In genomic region chr11:11847082-11847481, GRCh38 we compare ENCODE assay signal across 23 cellular contexts. TPM values are rescaled to one million over a fixed set of nuclear protein-coding genes. Genes with fewer than 3 reads are reported as not detected.
DNase-seq lines count a peak whose midpoint lies in the region; ATAC-seq and TF ChIP-seq lines count a peak whose summit lies in the region.
"Had no signal": no experiment of that assay in that cellular context is flagged by ENCODE, and none has a peak within 500 bp of the region (broad histone marks: within the 10 kb centered on the region; RNA-seq: fewer than 3 reads in every experiment).

No MANE protein-coding gene starts in this region.

- no CpG with 5 or more reads among the region's 2 CpGs for WGBS in IMR-90 (ENCODE audit: extremely low coverage in 2 of 2, insufficient read length in 1 of 2), 2 experiments
- 90 to 92% methylated on average over 2 of the region's 2 CpGs for WGBS in sigmoid colon, 2 donors

- no peak overlapping the region for H3K4ac ChIP-seq in IMR-90 (ENCODE audit: low read depth, low read length)

- no peak overlapping the region for H3K14ac ChIP-seq in IMR-90 (replicated peaks; ENCODE audit: low read depth, low read length)

- no peak for TF ChIP-seq CTCF in left ventricle myocardium inferior (IDR thresholded peaks at IDR 0.05; ENCODE audit: borderline replicate concordance)
- TF ChIP-seq CTCF in IMR-90 (conservative IDR thresholded peaks at IDR 0.05; ENCODE audit: low read depth, low read length), result no peak
- no peak for TF ChIP-seq CTCF in gastrocnemius medialis (IDR thresholded peaks at IDR 0.05 in 4 of 5, conservative IDR thresholded peaks at IDR 0.05 in 1 of 5)
- no peak for TF ChIP-seq CTCF in sigmoid colon (IDR thresholded peaks at IDR 0.05)

- TF ChIP-seq POLR2A in IMR-90 (IDR thresholded peaks at IDR 0.05; ENCODE audit: low read depth, low read length) (no peak), gastrocnemius medialis (IDR thresholded peaks at IDR 0.05) (no peak), sigmoid colon (IDR thresholded peaks at IDR 0.05) (no peak)

- peaks cover 17% of the 10 kb centered on the region for H3K9me1 ChIP-seq in IMR-90 (ENCODE audit: insufficient read depth, low read length)

- H4K8ac ChIP-seq in IMR-90 (ENCODE audit: low read depth in 2 of 2, low read length in 2 of 2), result no peak overlapping the region

- H3K4me1 ChIP-seq in left ventricle myocardium inferior, result peaks cover 97% of the 10 kb centered on the region
- peaks cover 13% of the 10 kb centered on the region for H3K4me1 ChIP-seq in IMR-90 (ENCODE audit: control insufficient read depth, insufficient read depth, low read length)
- H3K4me1 ChIP-seq in endocrine pancreas (ENCODE audit: control insufficient read depth, insufficient read depth, low read length), result peaks cover 52% of the 10 kb centered on the region
- H3K4me1 ChIP-seq in gastrocnemius medialis, result peaks cover 77 to 83% of the 10 kb centered on the region in 2 donors
- H3K4me1 ChIP-seq in sigmoid colon, result peaks cover 0 to 83% (median 76%) of the 10 kb centered on the region in 4 donors
- peaks cover 21% of the 10 kb centered on the region for H3K4me1 ChIP-seq in SJCRH30

- no peak for TF ChIP-seq EP300 in sigmoid colon (IDR thresholded peaks at IDR 0.05)

- ATAC-seq in IMR-90 (ENCODE audit: low read depth), result no peak
- no peak for ATAC-seq in gastrocnemius medialis
- ATAC-seq: CD8-positive, alpha-beta T cell; effector memory CD8-positive, alpha-beta T cell had no signal

- H2AK5ac ChIP-seq in IMR-90 (ENCODE audit: low read depth, low read length), result no peak overlapping the region

- H3K9ac ChIP-seq in IMR-90 (ENCODE audit: low read depth, low read length), result no peak overlapping the region
- H3K9ac ChIP-seq in endocrine pancreas (ENCODE audit: control insufficient read depth, insufficient read depth, low read length), result no peak overlapping the region
- H3K9ac ChIP-seq: neural progenitor cell, SK-N-SH had no signal

- H3K27me3 ChIP-seq in left ventricle myocardium inferior (ENCODE audit: low read depth) (no peaks in the 10 kb centered on the region), IMR-90 (ENCODE audit: control insufficient read depth, insufficient read depth, low read length) (no peaks in the 10 kb centered on the region), endocrine pancreas (ENCODE audit: control insufficient read depth, insufficient read depth, low read length) (no peaks in the 10 kb centered on the region), gastrocnemius medialis (no peaks in the 10 kb centered on the region), sigmoid colon (no peaks in the 10 kb centered on the region), SJCRH30 (no peaks in the 10 kb centered on the region)
- H3K27me3 ChIP-seq: esophagus squamous epithelium, neural progenitor cell, upper lobe of left lung had no signal

- POLR2A ChIA-PET in IMR-90 (lab: Charles Lee; ENCODE audit: unreplicated experiment), result no interaction called here

- H4K5ac ChIP-seq in IMR-90 (ENCODE audit: low read depth, low read length), result no peak overlapping the region

- CTCF ChIA-PET in IMR-90 (lab: Yijun Ruan, JAX), result no interaction called here

- H2AFZ ChIP-seq in IMR-90 (replicated peaks; ENCODE audit: low read length, poor library complexity), result no peak overlapping the region
- H2AFZ ChIP-seq: neural progenitor cell had no signal

- DNase-seq in left ventricle myocardium inferior (no peak), cardiac septum (ENCODE audit: low spot score) (no peak), IMR-90 (no peak), gastrocnemius medialis (no peak), DMS 273 (lab: John Stamatoyannopoulos, UW; ENCODE audit: unreplicated experiment) (no peak), sigmoid colon (no peak), SJCRH30 (no peak)
- DNase-seq: activated CD4-positive, alpha-beta T cell treated with anti-CD3 and anti-CD28 coated beads for 4 hours; activated effector memory CD4-positive, alpha-beta T cell treated with anti-CD3 and anti-CD28 coated beads, Interleukin-2, amount 50 U/mL, for 16 hours; amniotic stem cell; CD8-positive, alpha-beta T cell; effector memory CD8-positive, alpha-beta T cell; esophagus squamous epithelium; hippocampal formation; NCI-H2107; NCI-H526; posterior cingulate gyrus; SK-N-SH; upper lobe of left lung had no signal

- no peak overlapping the region for H2BK5ac ChIP-seq in IMR-90 (ENCODE audit: low read depth, low read length, poor library complexity, severe bottlenecking)

- TF ChIP-seq RAD21 in IMR-90 (IDR thresholded peaks at IDR 0.05; ENCODE audit: low read length), result no peak

- no peak overlapping the region for H3K18ac ChIP-seq in IMR-90 (ENCODE audit: low read depth, low read length)

- peaks cover 73% of the 10 kb centered on the region for H4K20me1 ChIP-seq in IMR-90 (ENCODE audit: insufficient read depth, low read length)

- intact Hi-C loops in left ventricle myocardium inferior (cut with micrococcal nuclease), result no loop called here
- intact Hi-C loops in cardiac septum (cut with DNase I), result no loop called here
- intact Hi-C loops in IMR-90 (cut with micrococcal nuclease), result loop anchor here (5.0 kb wide), 1 partner anchor 435 kb away; no protein-coding TSS in a partner anchor
- intact Hi-C loops in gastrocnemius medialis (cut with DNase I; ENCODE audit: low total_unique reads), result loop anchor here (10.0 kb wide), 1 partner anchor 992 kb away; the partner anchor contains the start of gene ZBED5
- intact Hi-C loops in sigmoid colon (cut with DNase I), result no loop called here

- H3K4me3 ChIP-seq in left ventricle myocardium inferior, result no peak overlapping the region
- H3K4me3 ChIP-seq in IMR-90 (ENCODE audit: insufficient read depth, low read depth, low read length), result no peak overlapping the region
- H3K4me3 ChIP-seq in endocrine pancreas (ENCODE audit: control insufficient read depth, insufficient read depth, low read length), result peak overlapping the region; percentile 33
- peak overlapping the region in 1 of 4 donors; percentile 3 for H3K4me3 ChIP-seq in gastrocnemius medialis
- H3K4me3 ChIP-seq in sigmoid colon, result no peak overlapping the region
- H3K4me3 ChIP-seq in SJCRH30, result no peak overlapping the region
- H3K4me3 ChIP-seq: coronary artery, esophagus squamous epithelium, neural progenitor cell, upper lobe of left lung had no signal

- in situ Hi-C loops in IMR-90 (cut with MboI; ENCODE audit: low sequenced_read_pairs) (no loop called here), gastrocnemius medialis (cut with MboI; ENCODE audit: low sequenced_read_pairs in 4 of 4) (no loop called here)

- no peaks in the 10 kb centered on the region for H3K36me3 ChIP-seq in left ventricle myocardium inferior
- no peaks in the 10 kb centered on the region for H3K36me3 ChIP-seq in IMR-90 (ENCODE audit: control insufficient read depth, insufficient read depth, low read length)
- H3K36me3 ChIP-seq in endocrine pancreas (ENCODE audit: control insufficient read depth, insufficient read depth, low read length), result no peaks in the 10 kb centered on the region
- H3K36me3 ChIP-seq in gastrocnemius medialis, result no peaks in the 10 kb centered on the region
- H3K36me3 ChIP-seq in sigmoid colon, result no peaks in the 10 kb centered on the region
- no peaks in the 10 kb centered on the region; the same call in 1 of the 2 replicates for H3K36me3 ChIP-seq in SJCRH30
- H3K36me3 ChIP-seq: esophagus squamous epithelium, neural progenitor cell, upper lobe of left lung had no signal

- no peak overlapping the region for H3K23ac ChIP-seq in IMR-90 (ENCODE audit: low read depth, low read length)

- 0 out of 2 replicates have a peak overlapping the region, but pooled peaks have one; percentile 10 for H3K4me2 ChIP-seq in IMR-90 (ENCODE audit: low read depth, low read length)
- H3K4me2 ChIP-seq: neural progenitor cell had no signal

- H2BK120ac ChIP-seq in IMR-90 (ENCODE audit: low read depth, low read length), result no peak overlapping the region

- H3K56ac ChIP-seq in IMR-90 (ENCODE audit: extremely low read depth, insufficient read depth, low read length), result no peak overlapping the region

- H2BK15ac ChIP-seq in IMR-90 (ENCODE audit: low read depth, low read length), result no peak overlapping the region

- no peak overlapping the region for H4K91ac ChIP-seq in IMR-90 (ENCODE audit: insufficient read depth, low read depth, low read length)

- dilution Hi-C loops in IMR-90 (cut with HindIII; ENCODE audit: low sequenced_read_pairs, unreplicated experiment), result no loop called here

- H3K79me1 ChIP-seq in IMR-90 (ENCODE audit: low read depth in 1 of 2, low read length in 2 of 2), result peaks cover 4 to 47% of the 10 kb centered on the region in 2 experiments; a peak in 3 of 4 replicates

- H3K27ac ChIP-seq in left ventricle myocardium inferior (replicated peaks), result peak overlapping the region; percentile 98
- H3K27ac ChIP-seq in IMR-90 (ENCODE audit: insufficient read depth, low read length), result no peak overlapping the region
- H3K27ac ChIP-seq in gastrocnemius medialis, result peak overlapping the region; percentile 99 to 100 (median 99)
- peak overlapping the region in 2 of 4 donors; percentile 8 to 94 for H3K27ac ChIP-seq in sigmoid colon
- no peak overlapping the region for H3K27ac ChIP-seq in SJCRH30
- H3K27ac ChIP-seq: neural progenitor cell, RWPE1 had no signal

- H3K9me3 ChIP-seq in left ventricle myocardium inferior (replicated peaks) (no peaks in the 10 kb centered on the region), IMR-90 (ENCODE audit: control insufficient read depth, insufficient read depth, low read length) (no peaks in the 10 kb centered on the region), endocrine pancreas (ENCODE audit: control insufficient read depth, low read length) (no peaks in the 10 kb centered on the region), gastrocnemius medialis (no peaks in the 10 kb centered on the region), sigmoid colon (no peaks in the 10 kb centered on the region), SJCRH30 (replicated peaks) (no peaks in the 10 kb centered on the region)
- H3K9me3 ChIP-seq: esophagus squamous epithelium, SK-N-SH, upper lobe of left lung had no signal

- no TSS peak for BruUV-seq in IMR-90 (replicated peaks; lab: Mats Ljungman, UMichigan)

- no peak overlapping the region for H2BK20ac ChIP-seq in IMR-90 (ENCODE audit: low read depth, low read length)

- H2AK9ac ChIP-seq in IMR-90 (replicated peaks; ENCODE audit: low read depth, low read length, poor library complexity), result no peak overlapping the region

TF ChIP-seq in IMR-90, 13 proteins besides CTCF, POLR2A, EP300 and RAD21 (continues in another document):
- TF ChIP-seq FOS (IDR thresholded peaks at IDR 0.05; ENCODE audit: low read depth, low read length), result no peak

RNA-seq across cellular contexts. Expression of gene USP47, which starts 5.3 kb away (rescaled TPM):
- 53.7 TPM for total RNA-seq in left ventricle myocardium inferior
- 61.6 TPM for total RNA-seq in cardiac septum
- 110 and 117 TPM in 2 replicates for total RNA-seq in IMR-90 (2012; rRNA removed)
- polyA plus RNA-seq in IMR-90 (2012; rRNA removed), result 12.4 and 15.0 TPM in 2 replicates
- 3.8 and 5.9 TPM in 2 replicates for polyA plus RNA-seq in IMR-90 (2012; cell fraction: cytosol; rRNA removed)
- polyA plus RNA-seq in IMR-90 (2012; cell fraction: nucleus; rRNA removed; ENCODE audit: low replicate concordance), result 5.9 and 41.8 TPM in 2 replicates
- total RNA-seq in gastrocnemius medialis, result 100 to 1,000 TPM in 2 of 4 donors, 10 to 100 TPM in 2; 84.4 to 222 (median 97.6) TPM
- total RNA-seq in sigmoid colon, result 100 to 1,000 TPM in 3 of 4 donors, 10 to 100 TPM in 1; 84.9 to 105 (median 103) TPM
- 10 to 100 TPM; 10.6 to 21.3 (median 17.4) TPM for polyA plus RNA-seq in sigmoid colon
- total RNA-seq in SJCRH30 (2014; rRNA removed; shearing (Covaris generic)), result 82.1 and 98.7 TPM in 2 replicates

Comparison
In these comparisons a context has a peak if more than half of its experiments do, and no peak if none do; other contexts are left out.
1. H3K27ac ChIP-seq: peak in left ventricle myocardium inferior (single experiment) and gastrocnemius medialis (4 of 4); none in IMR-90 (single experiment) and SJCRH30 (single experiment).
2. intact Hi-C loops: an anchor here in IMR-90 (5.0 kb wide) and gastrocnemius medialis (10.0 kb wide); none called in left ventricle myocardium inferior, cardiac septum and sigmoid colon.